1 cellular context compared by ENCODE assay signal in the genomic region with DNA sequence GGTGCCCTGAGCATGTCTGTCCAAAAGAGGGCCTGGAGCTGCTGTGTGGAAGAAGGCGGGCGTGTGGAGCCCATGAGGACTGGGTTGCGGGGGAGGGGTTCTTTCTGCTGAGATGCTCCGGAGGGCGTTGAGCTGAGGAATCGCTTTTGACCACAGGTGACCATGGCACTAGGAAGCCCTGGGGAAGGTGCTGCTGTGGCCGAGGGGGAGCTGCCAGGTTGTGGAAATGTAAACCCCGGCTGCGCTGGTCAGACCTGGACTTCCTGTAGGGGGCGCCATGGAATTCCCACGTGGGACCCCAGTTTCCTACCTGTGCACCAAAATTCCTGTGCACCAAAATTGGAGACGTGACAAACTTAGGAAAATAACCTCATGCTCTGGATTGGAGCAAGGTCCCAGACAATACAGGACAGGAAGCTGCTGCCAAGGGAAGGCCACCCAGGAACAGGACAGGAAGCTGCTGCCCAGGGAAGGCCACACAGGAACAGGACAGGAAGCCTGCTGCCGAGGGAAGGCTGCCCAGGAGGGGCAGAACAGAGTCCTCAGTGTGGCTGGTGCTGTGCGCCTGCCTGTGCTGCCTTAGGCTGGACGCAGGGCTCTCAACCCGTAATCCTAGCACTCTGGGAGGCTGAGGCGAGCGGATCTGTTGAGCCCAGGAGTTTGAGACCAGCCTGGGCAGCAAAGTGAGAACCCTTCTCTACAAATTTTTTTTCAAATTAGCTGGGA.
TF ChIP-seq lines count a peak whose summit lies in the region.

No MANE protein-coding gene starts in this region.

TF ChIP-seq in GM12878, 131 proteins besides CTCF, POLR2A, EP300 and RAD21:
- no peak for TF ChIP-seq MEF2A (IDR thresholded peaks at IDR 0.05; ENCODE audit: insufficient read depth, low read depth, low read length)
- TF ChIP-seq TAF1 (IDR thresholded peaks at IDR 0.05; ENCODE audit: borderline replicate concordance, low read depth, low read length): no peak
- no peak for TF ChIP-seq POLR2AphosphoS5 (IDR thresholded peaks at IDR 0.05; ENCODE audit: low read length)
- TF ChIP-seq PAX5 (IDR thresholded peaks at IDR 0.05; ENCODE audit: borderline replicate concordance, low read depth, low read length): no peak
